ENCODE assay signal across 8 cellular contexts in the genomic region with DNA sequence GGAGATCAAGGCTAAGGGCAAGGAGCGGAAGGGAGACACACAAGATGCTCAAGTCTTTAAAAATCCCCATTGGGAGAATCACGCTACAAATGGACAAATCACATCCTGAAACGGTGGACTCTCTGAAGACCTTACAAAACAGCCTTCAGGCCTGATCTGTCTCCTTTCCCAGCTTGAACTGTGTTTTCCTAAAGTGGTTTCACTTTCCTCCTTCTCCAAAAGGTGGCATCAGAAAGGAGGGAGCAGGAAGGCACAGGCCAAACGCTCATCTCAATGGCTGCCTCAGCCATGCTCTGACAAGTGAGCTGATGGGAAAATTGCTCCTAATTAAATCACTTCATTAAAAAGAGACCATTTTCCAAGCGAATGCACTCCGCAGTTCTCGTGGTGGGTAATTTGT. TPM values are rescaled to one million over a fixed set of nuclear protein-coding genes. Genes with fewer than 3 reads are reported as not detected.
DNase-seq lines count a peak whose midpoint lies in the region; ATAC-seq and TF ChIP-seq lines count a peak whose summit lies in the region.

No MANE protein-coding gene starts in this region.

- H3K4me1 ChIP-seq in testis = no peaks in the 10 kb centered on the region

- DNase-seq in BJ (ENCODE audit: low read depth) (no peak), NCI-H1105 treated with DMSO at 0.1 percent for 48 hours (lab: John Stamatoyannopoulos, UW) (peak; percentile 95), WTC11 (ENCODE audit: low spot score) (peak; percentile 25), kidney tubule cell (ENCODE audit: low spot score) (peak; percentile 73), testis (no peak), NOMO-1 treated with DMSO at 0.1 percent for 48 hours (lab: John Stamatoyannopoulos, UW; ENCODE audit: unreplicated experiment) (no peak)
- DNase-seq in stimulated activated CD8-positive, alpha-beta memory T cell treated with anti-CD3 and anti-CD28 coated beads, Interleukin-4, amount 100 ng/mL, for 48 hours = no peak

- no peak overlapping the region for H3K4me3 Mint-ChIP-seq in WTC11

- H3K9me3 Mint-ChIP-seq in WTC11 = no peaks in the 10 kb centered on the region

- H3K36me3 ChIP-seq in BJ (ENCODE audit: control insufficient read depth, insufficient read depth, low read length) = no peaks in the 10 kb centered on the region
- no peaks in the 10 kb centered on the region for H3K36me3 ChIP-seq in testis (ENCODE audit: low read depth, missing control alignments)

- H3K36me3 Mint-ChIP-seq in WTC11 = no peaks in the 10 kb centered on the region

- intact Hi-C loops in testis (cut with DNase I; ENCODE audit: low total_unique reads) = no loop called here

- H3K27ac Mint-ChIP-seq in WTC11 = 0 out of 2 replicates have a peak overlapping the region, but pooled peaks have one; percentile 42

- no peak for TF ChIP-seq POLR2A in testis (IDR thresholded peaks at IDR 0.05)

- no peaks in the 10 kb centered on the region for H3K9me3 ChIP-seq in testis

- CTCF ChIA-PET in BJ (lab: Yijun Ruan, JAX) (interaction anchor here (0.7 to 2.9 kb wide), 11 partner anchors 15 to 117 kb away, joined by 3 to 13 read pairs (median 5); no protein-coding TSS in a partner anchor), WTC11 (lab: Charles Lee) (interaction anchor here (0.5 to 3.4 kb wide), 19 partner anchors 8 to 435 kb away, joined by 3 to 28 read pairs (median 3); a partner anchor contains a TSS)

- 44 to 45% methylated on average over 7 of the region's 7 CpGs for WGBS in testis, 2 donors

- POLR2A ChIA-PET in BJ (lab: Charles Lee) (interaction anchor here (0.6 kb wide), 1 partner anchor 20 kb away, joined by 3 read pairs; no protein-coding TSS in a partner anchor), WTC11 (lab: Charles Lee) (no interaction called here)

- H3K4me1 Mint-ChIP-seq in WTC11 = peaks cover 5% of the 10 kb centered on the region

- no peaks in the 10 kb centered on the region; the same call in 1 of the 2 replicates for H3K27me3 Mint-ChIP-seq in WTC11 (ENCODE audit: low read depth)

- ATAC-seq in WTC11 (peak; percentile 99), GM19395 (IDR thresholded peaks at IDR 0.05; ENCODE audit: unreplicated experiment) (no peak)

- no peak overlapping the region for H3K4me3 ChIP-seq in BJ (ENCODE audit: low read depth, low read length)
- H3K4me3 ChIP-seq in testis = no peak overlapping the region

- H3K27me3 ChIP-seq in BJ (ENCODE audit: control insufficient read depth, insufficient read depth, low read length) (no peaks in the 10 kb centered on the region), testis (no peaks in the 10 kb centered on the region)

- no peak overlapping the region for H3K27ac ChIP-seq in testis

- peak; percentile 69 for TF ChIP-seq CTCF in BJ (IDR thresholded peaks at IDR 0.05; ENCODE audit: insufficient read depth, low read depth, low read length)
- no peak for TF ChIP-seq CTCF in WTC11 (IDR thresholded peaks at IDR 0.05)
- TF ChIP-seq CTCF in testis (IDR thresholded peaks at IDR 0.05) = peak in 1 of 3 experiments; percentile 11

TF ChIP-seq in WTC11, 78 proteins besides CTCF, POLR2A, EP300 and RAD21:
- TF ChIP-seq, protein P1, sequence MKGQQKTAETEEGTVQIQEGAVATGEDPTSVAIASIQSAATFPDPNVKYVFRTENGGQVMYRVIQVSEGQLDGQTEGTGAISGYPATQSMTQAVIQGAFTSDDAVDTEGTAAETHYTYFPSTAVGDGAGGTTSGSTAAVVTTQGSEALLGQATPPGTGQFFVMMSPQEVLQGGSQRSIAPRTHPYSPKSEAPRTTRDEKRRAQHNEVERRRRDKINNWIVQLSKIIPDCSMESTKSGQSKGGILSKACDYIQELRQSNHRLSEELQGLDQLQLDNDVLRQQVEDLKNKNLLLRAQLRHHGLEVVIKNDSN (CRISPR knock-in tag; IDR thresholded peaks at IDR 0.05) = no peak
- TF ChIP-seq, protein P2, sequence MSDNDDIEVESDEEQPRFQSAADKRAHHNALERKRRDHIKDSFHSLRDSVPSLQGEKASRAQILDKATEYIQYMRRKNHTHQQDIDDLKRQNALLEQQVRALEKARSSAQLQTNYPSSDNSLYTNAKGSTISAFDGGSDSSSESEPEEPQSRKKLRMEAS (CRISPR knock-in tag; IDR thresholded peaks at IDR 0.05) = 0 out of 2 replicates have a peak, but pooled peaks have one; percentile 37

RNA-seq across cellular contexts. Expression of a gene that starts 47.7 kb away (rescaled TPM):
- polyA plus RNA-seq in BJ (2011; rRNA removed) (6.8 and 9.8 TPM in 2 replicates), testis (ENCODE audit: insufficient read depth, low read depth, low replicate concordance) (4.0 TPM)
- 7.6 and 9.5 TPM in 2 replicates for polyA minus RNA-seq in BJ (2011; rRNA and poly(A)+ RNA removed)
- total RNA-seq in WTC11 (2021) (4.8 to 5.5 TPM (median 5.3 TPM) in 3 replicates), testis (1 to 10 TPM; 7.1 to 7.7 TPM)

Comparison
In these comparisons a context has a peak if more than half of its experiments do, and no peak if none do; other contexts are left out.
1. DNase-seq: peak in NCI-H1105 treated with DMSO at 0.1 percent for 48 hours (single experiment), WTC11 (single experiment) and kidney tubule cell (single experiment); none in BJ (single experiment), stimulated activated CD8-positive, alpha-beta memory T cell treated with anti-CD3 and anti-CD28 coated beads, Interleukin-4, amount 100 ng/mL, for 48 hours (single experiment), testis (single experiment) and NOMO-1 treated with DMSO at 0.1 percent for 48 hours (single experiment).